1 cellular context compared by ENCODE assay signal in the genomic region with DNA sequence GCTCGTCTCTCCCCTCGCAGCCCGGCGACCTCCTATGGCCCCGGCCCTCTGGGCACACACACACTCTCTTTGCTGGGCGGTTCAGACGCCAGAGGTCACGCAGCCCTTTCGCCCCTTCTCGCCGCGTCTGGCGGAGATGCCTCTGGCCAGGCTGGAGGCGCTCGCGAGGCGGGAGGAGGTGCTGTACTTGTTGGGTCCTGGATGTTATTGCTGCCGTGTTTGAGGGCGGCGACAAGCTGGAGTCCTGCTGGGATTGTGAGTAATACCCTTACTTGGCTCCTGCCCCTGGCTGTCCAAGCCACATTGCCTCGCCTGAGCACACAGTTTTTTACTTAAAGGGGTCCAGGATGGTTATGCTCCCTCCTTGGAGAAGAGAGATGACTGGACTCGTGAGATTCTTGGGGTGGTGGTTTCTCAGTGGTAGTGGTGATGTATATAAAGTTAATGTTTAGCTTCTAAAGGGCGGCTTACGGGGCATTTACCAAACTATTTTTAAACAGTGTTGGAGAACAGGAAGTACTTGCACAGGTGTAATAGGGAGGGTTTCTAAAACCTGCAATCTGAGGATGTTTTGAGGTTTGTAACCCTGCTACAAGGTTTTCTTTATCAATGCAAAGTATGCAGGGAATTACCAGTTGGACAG.
TF ChIP-seq lines count a peak whose summit lies in the region.

No MANE protein-coding gene starts in this region.

TF ChIP-seq in K562, 482 proteins besides CTCF, POLR2A, EP300 and RAD21 (continued from another document and continues in another):
- TF ChIP-seq ZNF407 (IDR thresholded peaks at IDR 0.05; ENCODE audit: low read depth): no peak
- peak; percentile 37; the same call in 1 of the 2 replicates for TF ChIP-seq ZBTB7A (IDR thresholded peaks at IDR 0.05; ENCODE audit: borderline replicate concordance, control insufficient read depth, low read depth, low read length)
- TF ChIP-seq FOSL1 (tag; conservative IDR thresholded peaks at IDR 0.05): no peak
- no peak for TF ChIP-seq ZNF57 (CRISPR knock-in tag; IDR thresholded peaks at IDR 0.05)
- no peak for TF ChIP-seq MCM7 (IDR thresholded peaks at IDR 0.05)
- TF ChIP-seq AFF1 (IDR thresholded peaks at IDR 0.05; ENCODE audit: low read depth in 1 of 2, partially characterized antibody in 2 of 2): peak in 1 of 2 experiments; percentile 13
- no peak for TF ChIP-seq ZNF134 (CRISPR knock-in tag; conservative IDR thresholded peaks at IDR 0.05)
- no peak for TF ChIP-seq CGGBP1 (CRISPR knock-in tag; IDR thresholded peaks at IDR 0.05)
- no peak for TF ChIP-seq ZNF707 (CRISPR knock-in tag; conservative IDR thresholded peaks at IDR 0.05)
- 0 out of 4 replicates have a peak, but pooled peaks of 1 of the 2 experiments have one; percentile 45 for TF ChIP-seq MLLT1 (IDR thresholded peaks at IDR 0.05)
- no peak for TF ChIP-seq ATF1 (CRISPR knock-in tag; IDR thresholded peaks at IDR 0.05)
- TF ChIP-seq ATF1 (tag; IDR thresholded peaks at IDR 0.05): peak; percentile 58
- TF ChIP-seq ARHGAP35 (IDR thresholded peaks at IDR 0.05; ENCODE audit: partially characterized antibody): no peak
- no peak for TF ChIP-seq PTBP1 (IDR thresholded peaks at IDR 0.05; ENCODE audit: low read depth, low read length)
- no peak for TF ChIP-seq NFE2L1 (tag; IDR thresholded peaks at IDR 0.05; ENCODE audit: borderline replicate concordance, low read depth)
- TF ChIP-seq CHCHD3 (CRISPR knock-in tag; IDR thresholded peaks at IDR 0.05): no peak
- TF ChIP-seq, protein P1, sequence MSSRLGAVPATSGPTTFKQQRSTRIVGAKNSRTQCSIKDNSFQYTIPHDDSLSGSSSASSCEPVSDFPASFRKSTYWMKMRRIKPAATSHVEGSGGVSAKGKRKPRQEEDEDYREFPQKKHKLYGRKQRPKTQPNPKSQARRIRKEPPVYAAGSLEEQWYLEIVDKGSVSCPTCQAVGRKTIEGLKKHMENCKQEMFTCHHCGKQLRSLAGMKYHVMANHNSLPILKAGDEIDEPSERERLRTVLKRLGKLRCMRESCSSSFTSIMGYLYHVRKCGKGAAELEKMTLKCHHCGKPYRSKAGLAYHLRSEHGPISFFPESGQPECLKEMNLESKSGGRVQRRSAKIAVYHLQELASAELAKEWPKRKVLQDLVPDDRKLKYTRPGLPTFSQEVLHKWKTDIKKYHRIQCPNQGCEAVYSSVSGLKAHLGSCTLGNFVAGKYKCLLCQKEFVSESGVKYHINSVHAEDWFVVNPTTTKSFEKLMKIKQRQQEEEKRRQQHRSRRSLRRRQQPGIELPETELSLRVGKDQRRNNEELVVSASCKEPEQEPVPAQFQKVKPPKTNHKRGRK (tag; IDR thresholded peaks at IDR 0.05): no peak
- no peak for TF ChIP-seq HOXB6 (CRISPR knock-in tag; IDR thresholded peaks at IDR 0.05; ENCODE audit: borderline replicate concordance)
- TF ChIP-seq ESRRA (IDR thresholded peaks at IDR 0.05; ENCODE audit: borderline replicate concordance, low read depth): peak; percentile 68; the same call in 1 of the 2 replicates
- no peak for TF ChIP-seq COPS2 (conservative IDR thresholded peaks at IDR 0.05)
- no peak for TF ChIP-seq PKNOX1 (IDR thresholded peaks at IDR 0.05)
- no peak for TF ChIP-seq NR4A1 (CRISPR knock-in tag; IDR thresholded peaks at IDR 0.05)
- no peak for TF ChIP-seq NR4A1 (tag; IDR thresholded peaks at IDR 0.05)
- no peak for TF ChIP-seq ZNF282 (CRISPR knock-in tag; IDR thresholded peaks at IDR 0.05)
- no peak; the same call in 1 of the 2 replicates for TF ChIP-seq SUPT5H (IDR thresholded peaks at IDR 0.05)
- no peak for TF ChIP-seq C11orf30 (IDR thresholded peaks at IDR 0.05; ENCODE audit: low read depth)
- TF ChIP-seq CREBBP (IDR thresholded peaks at IDR 0.05; ENCODE audit: low read depth, low read length): no peak
- TF ChIP-seq GTF2F1 (IDR thresholded peaks at IDR 0.05; ENCODE audit: low read depth, low read length): no peak
- no peak; the same call in 1 of the 2 replicates for TF ChIP-seq MAX (CRISPR knock-in tag; IDR thresholded peaks at IDR 0.05)
- TF ChIP-seq PURB (CRISPR knock-in tag; IDR thresholded peaks at IDR 0.05; ENCODE audit: low read depth): no peak
- TF ChIP-seq ZNF121 (CRISPR knock-in tag; conservative IDR thresholded peaks at IDR 0.05): no peak
- TF ChIP-seq NUFIP1 (IDR thresholded peaks at IDR 0.05; ENCODE audit: partially characterized antibody): no peak
